Comparison of ENCODE assay signal across 8 cellular contexts in genomic region chr14:34713122-34713680, GRCh38. TPM values are rescaled to one million over a fixed set of nuclear protein-coding genes. Genes with fewer than 3 reads are reported as not detected.
DNase-seq lines count a peak whose midpoint lies in the region; ATAC-seq and TF ChIP-seq lines count a peak whose summit lies in the region.

No MANE protein-coding gene starts in this region.

- TF ChIP-seq CTCF in AG09309 (IDR thresholded peaks at IDR 0.05; ENCODE audit: control insufficient read depth, insufficient read depth, low read depth, low read length, missing control alignments) (no peak), LNCaP clone FGC (IDR thresholded peaks at IDR 0.05; ENCODE audit: control insufficient read depth, extremely low read depth, insufficient read depth) (no peak), coronary artery (IDR thresholded peaks at IDR 0.05) (no peak), natural killer cell (IDR thresholded peaks at IDR 0.05) (no peak)

- H3K4me3 Mint-ChIP-seq in natural killer cell: peak overlapping the region; percentile 94

- no peak for ATAC-seq in natural killer cell

- no peaks in the 10 kb centered on the region for H3K36me3 Mint-ChIP-seq in natural killer cell

- intact Hi-C loops in natural killer cell (cut with micrococcal nuclease): no loop called here

- peaks cover 10 to 19% of the 10 kb centered on the region in 2 donors for H3K4me1 Mint-ChIP-seq in natural killer cell

- peak overlapping the region; percentile 81 to 90 for H3K27ac Mint-ChIP-seq in natural killer cell

- H3K9me3 Mint-ChIP-seq in natural killer cell: no peaks in the 10 kb centered on the region

- H3K4me3 ChIP-seq in AG09309 (ENCODE audit: control insufficient read depth, low read depth, low read length): peak overlapping the region; percentile 76
- peak overlapping the region; percentile 71 for H3K4me3 ChIP-seq in LNCaP clone FGC (ENCODE audit: low read depth, low read length)
- H3K4me3 ChIP-seq in coronary artery: peak overlapping the region; percentile 87

- DNase-seq in AG09309 (ENCODE audit: low read depth): no peak
- no peak for DNase-seq in LNCaP clone FGC (ENCODE audit: low read depth)
- DNase-seq in coronary artery (ENCODE audit: low spot score): no peak
- no peak for DNase-seq in natural killer cell
- DNase-seq in middle frontal gyrus (ENCODE audit: extremely low spot score, low spot score): no peak
- no peak for DNase-seq in glomerular visceral epithelial cell (ENCODE audit: extremely low spot score)
- no peak for DNase-seq in NCI-H1417 treated with DMSO at 0.1 percent for 48 hours (lab: John Stamatoyannopoulos, UW)
- no peak for DNase-seq in AML-193 (lab: John Stamatoyannopoulos, UW)

- H3K27ac ChIP-seq in coronary artery: peak overlapping the region; percentile 96 to 98

- H3K27me3 Mint-ChIP-seq in natural killer cell (ENCODE audit: low read depth in 2 of 2): peaks cover 0 to 2% of the 10 kb centered on the region in 2 donors

RNA-seq across cellular contexts. Expression of gene CFL2, which starts 1.2 kb away (rescaled TPM):
- 10 to 100 TPM; 22.5 to 30.3 (median 25.7) TPM for total RNA-seq in natural killer cell
